ENCODE assay signal across 8 cellular contexts in the genomic region with DNA sequence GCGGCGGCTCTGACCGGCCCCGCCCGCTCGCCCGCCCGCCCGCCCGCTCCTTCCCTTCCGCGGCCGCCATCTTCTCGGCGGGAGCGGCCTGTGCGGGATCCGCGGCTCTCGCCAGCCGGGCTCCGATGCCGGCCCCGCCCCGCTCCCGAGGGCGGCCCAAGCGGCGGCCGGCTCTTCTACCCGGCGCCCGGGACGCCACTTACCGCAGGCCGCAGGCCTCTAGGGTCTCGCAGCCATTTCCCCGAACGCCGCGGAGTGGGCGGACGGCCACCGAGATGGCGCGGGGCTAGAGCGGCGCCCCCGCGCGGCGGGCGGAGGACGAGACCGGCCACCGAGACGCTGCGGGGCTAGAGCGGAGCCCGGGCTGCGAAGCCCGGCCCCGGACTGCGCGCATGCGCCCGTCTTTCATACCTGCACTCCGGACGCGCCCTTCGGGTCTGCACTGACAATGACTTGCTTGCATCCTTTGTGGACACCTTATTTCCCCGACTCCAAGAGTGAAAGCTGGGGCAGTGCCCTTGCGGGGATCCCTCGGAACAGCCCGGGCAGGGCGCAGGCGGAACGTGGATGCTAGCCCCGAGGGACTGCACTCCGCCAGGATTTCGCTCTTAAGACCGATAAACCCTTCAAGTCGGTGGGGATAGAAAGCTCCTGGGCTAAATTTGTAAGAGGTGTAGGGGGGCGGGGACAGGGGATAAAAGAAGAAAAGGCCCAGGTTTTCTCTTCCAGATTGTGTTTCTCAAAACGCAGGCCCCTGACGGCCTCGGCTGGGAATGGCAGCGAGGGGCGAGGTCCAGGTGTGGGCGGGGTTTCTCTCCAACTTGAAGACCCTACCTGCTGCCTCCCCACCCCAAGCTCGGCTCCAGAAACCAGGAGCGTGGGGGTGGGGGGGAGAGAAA. TPM values are rescaled to one million over a fixed set of nuclear protein-coding genes. Genes with fewer than 3 reads are reported as not detected.
DNase-seq lines count a peak whose midpoint lies in the region; ATAC-seq, FAIRE-seq and TF ChIP-seq lines count a peak whose summit lies in the region.

Gene DIDO1, minus strand, starts transcription at position 277 of the 899 bp plus-strand sequence.

- TF ChIP-seq POLR2A in GM15510 (IDR thresholded peaks at IDR 0.05; ENCODE audit: borderline replicate concordance, extremely low read depth, insufficient read length) = peak; percentile 82

- WGBS in hepatocyte (ENCODE audit: low lambda C conversion rate, missing lambda C conversion rate) = 1% methylated on average over 68 of the region's 92 CpGs

- TF ChIP-seq CTCF in astrocyte (IDR thresholded peaks at IDR 0.05; ENCODE audit: insufficient read depth, low read depth, low read length) (peak; percentile 37), hepatocyte (IDR thresholded peaks at IDR 0.05; ENCODE audit: poor library complexity) (peak; percentile 28), retinal pigment epithelial cell (conservative IDR thresholded peaks at IDR 0.05; ENCODE audit: low read depth, low read length) (peak; percentile 63)

- H3K79me2 ChIP-seq in astrocyte (ENCODE audit: insufficient read depth, low read length) = peaks cover 98% of the 10 kb centered on the region
- peaks cover 92% of the 10 kb centered on the region for H3K79me2 ChIP-seq in hepatocyte

- no peaks in the 10 kb centered on the region for H3K9me3 Mint-ChIP-seq in astrocyte (ENCODE audit: unreplicated experiment)

- H3K9me2 ChIP-seq in hepatocyte (replicated peaks; ENCODE audit: insufficient read depth) = no peaks in the 10 kb centered on the region

- peak within 1 kb of the TSS; percentile 57 for H2AFZ ChIP-seq in astrocyte (ENCODE audit: low read depth, low read length)
- H2AFZ ChIP-seq in hepatocyte = peak within 1 kb of the TSS; percentile 38

- H3K36me3 Mint-ChIP-seq in astrocyte (ENCODE audit: low read depth, unreplicated experiment) = peaks cover 4% of the 10 kb centered on the region

- H3K27me3 Mint-ChIP-seq in astrocyte (ENCODE audit: low read depth, unreplicated experiment) = no peaks in the 10 kb centered on the region

- H3K27ac Mint-ChIP-seq in astrocyte (ENCODE audit: unreplicated experiment) = peak within 1 kb of the TSS; percentile 98

- H3K4me1 Mint-ChIP-seq in astrocyte (ENCODE audit: low read depth, unreplicated experiment) = peaks cover 38% of the 10 kb centered on the region

- H3K4me3 ChIP-seq in astrocyte (ENCODE audit: insufficient read depth, low read depth, low read length) (peak within 1 kb of the TSS; percentile 82), hepatocyte (peak within 1 kb of the TSS; percentile 66), retinal pigment epithelial cell (ENCODE audit: low read length) (peak within 1 kb of the TSS; percentile 88)

- peak; percentile 53 for ATAC-seq in HG02884 (IDR thresholded peaks at IDR 0.05; ENCODE audit: unreplicated experiment)

- no peaks in the 10 kb centered on the region for H3K27me3 ChIP-seq in astrocyte (ENCODE audit: insufficient read depth, low read length)
- H3K27me3 ChIP-seq in hepatocyte = no peaks in the 10 kb centered on the region

- H3K36me3 ChIP-seq in astrocyte (ENCODE audit: insufficient read depth, low read length) = no peaks in the 10 kb centered on the region
- no peaks in the 10 kb centered on the region for H3K36me3 ChIP-seq in hepatocyte (replicated peaks; ENCODE audit: insufficient read depth, low read depth)

- DNase-seq in NCI-H1694 (lab: John Stamatoyannopoulos, UW) = peak; percentile 52
- peak; percentile 54 for DNase-seq in astrocyte (ENCODE audit: low read depth)
- DNase-seq in hepatocyte (ENCODE audit: low spot score) = peak; percentile 97
- peak; percentile 33 for DNase-seq in retinal pigment epithelial cell (ENCODE audit: low read depth)
- no peak for DNase-seq in amniotic stem cell (lab: John Stamatoyannopoulos, UW)

- H3K27ac ChIP-seq in astrocyte (ENCODE audit: low read depth, low read length) (peak within 1 kb of the TSS; percentile 83), hepatocyte (peak within 1 kb of the TSS; percentile 98)

- H4K20me1 ChIP-seq in astrocyte (ENCODE audit: insufficient read depth, low read length) (peaks cover 88% of the 10 kb centered on the region), hepatocyte (ENCODE audit: insufficient read depth, poor library complexity, severe bottlenecking) (peaks cover 58% of the 10 kb centered on the region)

- intact Hi-C loops in T-helper 2 cell treated with Interferon-gamma antibody and Interleukin-4, amounts not matched to agents 100 ng/mL and 5 ng/mL, for 36 hours (cut with micrococcal nuclease) = loop anchor here (5.0 kb wide), 1 partner anchor 129 kb away; the partner anchor contains the start of gene MRGBP

- H3K4me3 Mint-ChIP-seq in astrocyte (ENCODE audit: unreplicated experiment) = peak within 1 kb of the TSS; percentile 97

- H3K9ac ChIP-seq in astrocyte (ENCODE audit: low read length) = peak within 1 kb of the TSS; percentile 96

- no peaks in the 10 kb centered on the region for H3K9me3 ChIP-seq in astrocyte (ENCODE audit: insufficient read depth, low read depth, low read length)
- no peaks in the 10 kb centered on the region for H3K9me3 ChIP-seq in hepatocyte (ENCODE audit: low read depth)

- H3K4me1 ChIP-seq in astrocyte (ENCODE audit: insufficient read depth, low read length) (peaks cover 49% of the 10 kb centered on the region), hepatocyte (ENCODE audit: insufficient read depth) (peaks cover 46% of the 10 kb centered on the region)

- H3K4me2 ChIP-seq in astrocyte (ENCODE audit: low read length) = peak within 1 kb of the TSS; percentile 99
- H3K4me2 ChIP-seq in hepatocyte = peak within 1 kb of the TSS; percentile 93

- no peak for FAIRE-seq in astrocyte (lab: Jason Lieb, UNC)

RNA-seq across cellular contexts. Expression of gene DIDO1, which starts in this region (rescaled TPM):
- total RNA-seq in T-helper 2 cell treated with Interferon-gamma antibody and Interleukin-4, amounts not matched to agents 100 ng/mL and 5 ng/mL, for 36 hours = 69.7 and 72.8 TPM in 2 replicates
- total RNA-seq in astrocyte (39.0 and 39.2 TPM in 2 replicates), hepatocyte (31.5 and 31.6 TPM in 2 replicates)
- polyA plus RNA-seq in hepatocyte = 23.7 and 26.5 TPM in 2 replicates
